Comparison of ENCODE assay signal across 1 cellular context in genomic region chr11:121023848-121024751, GRCh38.
A peak's percentile ranks its signal among the peaks of the same experiment; 100 is the strongest.
TF ChIP-seq lines count a peak whose summit lies in the region.

A gene with protein sequence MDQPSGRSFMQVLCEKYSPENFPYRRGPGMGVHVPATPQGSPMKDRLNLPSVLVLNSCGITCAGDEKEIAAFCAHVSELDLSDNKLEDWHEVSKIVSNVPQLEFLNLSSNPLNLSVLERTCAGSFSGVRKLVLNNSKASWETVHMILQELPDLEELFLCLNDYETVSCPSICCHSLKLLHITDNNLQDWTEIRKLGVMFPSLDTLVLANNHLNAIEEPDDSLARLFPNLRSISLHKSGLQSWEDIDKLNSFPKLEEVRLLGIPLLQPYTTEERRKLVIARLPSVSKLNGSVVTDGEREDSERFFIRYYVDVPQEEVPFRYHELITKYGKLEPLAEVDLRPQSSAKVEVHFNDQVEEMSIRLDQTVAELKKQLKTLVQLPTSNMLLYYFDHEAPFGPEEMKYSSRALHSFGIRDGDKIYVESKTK (plus strand): TSS chr11:121024102. CDS start chr11:121045691, 21,589 bp downstream.

TF ChIP-seq in HEK293, 187 proteins besides CTCF, POLR2A, EP300 and RAD21 (continued from another document and continues in another):
- TF ChIP-seq, protein P1, sequence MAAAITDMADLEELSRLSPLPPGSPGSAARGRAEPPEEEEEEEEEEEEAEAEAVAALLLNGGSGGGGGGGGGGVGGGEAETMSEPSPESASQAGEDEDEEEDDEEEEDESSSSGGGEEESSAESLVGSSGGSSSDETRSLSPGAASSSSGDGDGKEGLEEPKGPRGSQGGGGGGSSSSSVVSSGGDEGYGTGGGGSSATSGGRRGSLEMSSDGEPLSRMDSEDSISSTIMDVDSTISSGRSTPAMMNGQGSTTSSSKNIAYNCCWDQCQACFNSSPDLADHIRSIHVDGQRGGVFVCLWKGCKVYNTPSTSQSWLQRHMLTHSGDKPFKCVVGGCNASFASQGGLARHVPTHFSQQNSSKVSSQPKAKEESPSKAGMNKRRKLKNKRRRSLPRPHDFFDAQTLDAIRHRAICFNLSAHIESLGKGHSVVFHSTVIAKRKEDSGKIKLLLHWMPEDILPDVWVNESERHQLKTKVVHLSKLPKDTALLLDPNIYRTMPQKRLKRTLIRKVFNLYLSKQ (tag by site-specific recombination; IDR thresholded peaks at IDR 0.05; ENCODE audit: borderline replicate concordance), result no peak
- TF ChIP-seq FEZF1 (tag by site-specific recombination; IDR thresholded peaks at IDR 0.05), result 0 out of 2 replicates have a peak, but pooled peaks have one; percentile 9
- TF ChIP-seq, protein P2, sequence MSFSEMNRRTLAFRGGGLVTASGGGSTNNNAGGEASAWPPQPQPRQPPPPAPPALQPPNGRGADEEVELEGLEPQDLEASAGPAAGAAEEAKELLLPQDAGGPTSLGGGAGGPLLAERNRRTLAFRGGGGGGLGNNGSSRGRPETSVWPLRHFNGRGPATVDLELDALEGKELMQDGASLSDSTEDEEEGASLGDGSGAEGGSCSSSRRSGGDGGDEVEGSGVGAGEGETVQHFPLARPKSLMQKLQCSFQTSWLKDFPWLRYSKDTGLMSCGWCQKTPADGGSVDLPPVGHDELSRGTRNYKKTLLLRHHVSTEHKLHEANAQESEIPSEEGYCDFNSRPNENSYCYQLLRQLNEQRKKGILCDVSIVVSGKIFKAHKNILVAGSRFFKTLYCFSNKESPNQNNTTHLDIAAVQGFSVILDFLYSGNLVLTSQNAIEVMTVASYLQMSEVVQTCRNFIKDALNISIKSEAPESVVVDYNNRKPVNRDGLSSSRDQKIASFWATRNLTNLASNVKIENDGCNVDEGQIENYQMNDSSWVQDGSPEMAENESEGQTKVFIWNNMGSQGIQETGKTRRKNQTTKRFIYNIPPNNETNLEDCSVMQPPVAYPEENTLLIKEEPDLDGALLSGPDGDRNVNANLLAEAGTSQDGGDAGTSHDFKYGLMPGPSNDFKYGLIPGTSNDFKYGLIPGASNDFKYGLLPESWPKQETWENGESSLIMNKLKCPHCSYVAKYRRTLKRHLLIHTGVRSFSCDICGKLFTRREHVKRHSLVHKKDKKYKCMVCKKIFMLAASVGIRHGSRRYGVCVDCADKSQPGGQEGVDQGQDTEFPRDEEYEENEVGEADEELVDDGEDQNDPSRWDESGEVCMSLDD (tag by site-specific recombination; IDR thresholded peaks at IDR 0.05), result no peak
- TF ChIP-seq ZNF785 (tag by site-specific recombination; IDR thresholded peaks at IDR 0.05), result no peak
- no peak for TF ChIP-seq SALL2 (tag by site-specific recombination; IDR thresholded peaks at IDR 0.05; ENCODE audit: borderline replicate concordance)
- no peak for TF ChIP-seq ZNF596 (tag by site-specific recombination; IDR thresholded peaks at IDR 0.05)
- no peak for TF ChIP-seq HIC1 (tag by site-specific recombination; IDR thresholded peaks at IDR 0.05)
- TF ChIP-seq ZNF48 (tag by site-specific recombination; IDR thresholded peaks at IDR 0.05), result no peak
- no peak for TF ChIP-seq ZNF16 (tag by site-specific recombination; IDR thresholded peaks at IDR 0.05; ENCODE audit: low read depth)
- peak; percentile 39; the same call in 1 of the 2 replicates for TF ChIP-seq ZBTB17 (tag by site-specific recombination; IDR thresholded peaks at IDR 0.05)
- TF ChIP-seq ZNF629 (tag by site-specific recombination; IDR thresholded peaks at IDR 0.05), result peak; percentile 59
- no peak for TF ChIP-seq ZNF324 (tag by site-specific recombination; IDR thresholded peaks at IDR 0.05)
- no peak for TF ChIP-seq GLI2 (tag by site-specific recombination; IDR thresholded peaks at IDR 0.05; ENCODE audit: borderline replicate concordance, low read depth)
- no peak for TF ChIP-seq ZBTB1 (tag by site-specific recombination; IDR thresholded peaks at IDR 0.05)
- TF ChIP-seq ZNF768 (tag by site-specific recombination; IDR thresholded peaks at IDR 0.05), result no peak
- TF ChIP-seq HOXA7 (CRISPR knock-in tag; IDR thresholded peaks at IDR 0.05; ENCODE audit: borderline replicate concordance), result no peak
- no peak for TF ChIP-seq ZNF133 (tag by site-specific recombination; IDR thresholded peaks at IDR 0.05)
- 0 out of 2 replicates have a peak, but pooled peaks have one; percentile 36 for TF ChIP-seq BCL11A (tag by site-specific recombination; IDR thresholded peaks at IDR 0.05; ENCODE audit: low read depth)
- 0 out of 2 replicates have a peak, but pooled peaks have one; percentile 16 for TF ChIP-seq ZNF148 (tag by site-specific recombination; IDR thresholded peaks at IDR 0.05; ENCODE audit: borderline replicate concordance)
- no peak for TF ChIP-seq ZNF777 (tag by site-specific recombination; IDR thresholded peaks at IDR 0.05; ENCODE audit: borderline replicate concordance)
- no peak for TF ChIP-seq ZBTB49 (tag by site-specific recombination; IDR thresholded peaks at IDR 0.05; ENCODE audit: low read depth)
- TF ChIP-seq WT1 (tag by site-specific recombination; IDR thresholded peaks at IDR 0.05), result 0 out of 2 replicates have a peak, but pooled peaks have one; percentile 12
- TF ChIP-seq ZNF654 (tag by site-specific recombination; IDR thresholded peaks at IDR 0.05; ENCODE audit: low read depth), result no peak
- no peak for TF ChIP-seq ZNF146 (tag by site-specific recombination; IDR thresholded peaks at IDR 0.05)
- TF ChIP-seq ZNF221 (tag by site-specific recombination; IDR thresholded peaks at IDR 0.05; ENCODE audit: borderline replicate concordance), result no peak
- no peak for TF ChIP-seq ZEB2 (tag by site-specific recombination; IDR thresholded peaks at IDR 0.05)
- TF ChIP-seq ZNF174 (tag by site-specific recombination; IDR thresholded peaks at IDR 0.05), result no peak
- 0 out of 2 replicates have a peak, but pooled peaks have one; percentile 9 for TF ChIP-seq ZNF10 (tag by site-specific recombination; IDR thresholded peaks at IDR 0.05)
- TF ChIP-seq SP7 (tag by site-specific recombination; IDR thresholded peaks at IDR 0.05), result 0 out of 2 replicates have a peak, but pooled peaks have one; percentile 41
- TF ChIP-seq KLF9 (tag by site-specific recombination; IDR thresholded peaks at IDR 0.05; ENCODE audit: low read depth), result peak; percentile 32; the same call in 1 of the 2 replicates
- TF ChIP-seq ZNF621 (tag by site-specific recombination; IDR thresholded peaks at IDR 0.05), result no peak
- TF ChIP-seq, protein P3, sequence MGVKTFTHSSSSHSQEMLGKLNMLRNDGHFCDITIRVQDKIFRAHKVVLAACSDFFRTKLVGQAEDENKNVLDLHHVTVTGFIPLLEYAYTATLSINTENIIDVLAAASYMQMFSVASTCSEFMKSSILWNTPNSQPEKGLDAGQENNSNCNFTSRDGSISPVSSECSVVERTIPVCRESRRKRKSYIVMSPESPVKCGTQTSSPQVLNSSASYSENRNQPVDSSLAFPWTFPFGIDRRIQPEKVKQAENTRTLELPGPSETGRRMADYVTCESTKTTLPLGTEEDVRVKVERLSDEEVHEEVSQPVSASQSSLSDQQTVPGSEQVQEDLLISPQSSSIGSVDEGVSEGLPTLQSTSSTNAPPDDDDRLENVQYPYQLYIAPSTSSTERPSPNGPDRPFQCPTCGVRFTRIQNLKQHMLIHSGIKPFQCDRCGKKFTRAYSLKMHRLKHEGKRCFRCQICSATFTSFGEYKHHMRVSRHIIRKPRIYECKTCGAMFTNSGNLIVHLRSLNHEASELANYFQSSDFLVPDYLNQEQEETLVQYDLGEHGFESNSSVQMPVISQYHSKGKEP (tag by site-specific recombination; IDR thresholded peaks at IDR 0.05), result no peak
- no peak for TF ChIP-seq TCF7L2 (IDR thresholded peaks at IDR 0.05; ENCODE audit: borderline replicate concordance, low read depth, low read length)
- no peak for TF ChIP-seq ZNF292 (tag by site-specific recombination; IDR thresholded peaks at IDR 0.05; ENCODE audit: borderline replicate concordance, low read depth)
- TF ChIP-seq PRDM10 (tag by site-specific recombination; IDR thresholded peaks at IDR 0.05), result no peak
- no peak; the same call in 1 of the 2 replicates for TF ChIP-seq ZNF341 (tag by site-specific recombination; IDR thresholded peaks at IDR 0.05; ENCODE audit: low read depth)
- TF ChIP-seq ZNF354C (tag by site-specific recombination; IDR thresholded peaks at IDR 0.05; ENCODE audit: borderline replicate concordance, low read depth), result no peak
- TF ChIP-seq BCL11B (tag by site-specific recombination; IDR thresholded peaks at IDR 0.05; ENCODE audit: low read depth), result 0 out of 2 replicates have a peak, but pooled peaks have one; percentile 19
- no peak for TF ChIP-seq ZNF155 (tag by site-specific recombination; IDR thresholded peaks at IDR 0.05)
- TF ChIP-seq ZNF837 (tag by site-specific recombination; IDR thresholded peaks at IDR 0.05), result no peak
- no peak for TF ChIP-seq ZNF211 (tag by site-specific recombination; IDR thresholded peaks at IDR 0.05; ENCODE audit: low read depth)
- no peak for TF ChIP-seq ZNF311 (tag by site-specific recombination; IDR thresholded peaks at IDR 0.05; ENCODE audit: borderline replicate concordance)
- no peak for TF ChIP-seq SETDB1 (IDR thresholded peaks at IDR 0.05; ENCODE audit: insufficient read length, low read length)
- no peak for TF ChIP-seq ZNF175 (tag by site-specific recombination; IDR thresholded peaks at IDR 0.05)
- no peak for TF ChIP-seq ZNF404 (tag by site-specific recombination; IDR thresholded peaks at IDR 0.05)
- no peak for TF ChIP-seq KLF10 (tag by site-specific recombination; IDR thresholded peaks at IDR 0.05)
